9 cellular contexts compared by ENCODE assay signal in the genomic region with DNA sequence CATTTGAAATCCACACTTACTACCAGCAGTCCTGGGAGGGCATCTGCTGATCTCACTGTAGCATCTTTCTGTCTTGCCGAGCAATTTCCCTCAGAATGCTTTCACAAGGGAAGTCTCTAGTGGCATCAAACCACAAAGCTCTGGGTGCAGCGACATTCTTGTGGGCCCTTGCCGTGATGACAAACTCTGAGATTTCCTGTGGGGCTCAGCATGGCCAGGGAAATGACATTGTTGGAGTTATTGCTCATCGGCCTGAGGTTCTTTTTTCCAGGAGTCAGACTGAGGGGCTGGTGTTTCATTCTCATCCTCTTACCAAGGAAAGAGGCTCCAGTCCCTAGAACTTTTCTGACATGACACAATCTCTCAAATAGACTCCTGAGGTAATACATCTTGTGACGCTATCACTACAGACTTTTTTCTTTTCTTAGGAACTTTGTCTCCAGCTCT. TPM values are rescaled to one million over a fixed set of nuclear protein-coding genes. Genes with fewer than 3 reads are reported as not detected.
DNase-seq lines count a peak whose midpoint lies in the region; ATAC-seq and TF ChIP-seq lines count a peak whose summit lies in the region.
"Had no signal": no experiment of that assay in that cellular context is flagged by ENCODE, and none has a peak within 500 bp of the region (broad histone marks: within the 10 kb centered on the region; RNA-seq: fewer than 3 reads in every experiment).

No MANE protein-coding gene starts in this region.

- ATAC-seq in GM18502 (IDR thresholded peaks at IDR 0.05; ENCODE audit: poor library complexity, unreplicated experiment), result peak; percentile 94
- peak; percentile 75 for ATAC-seq in HG03097 (IDR thresholded peaks at IDR 0.05; ENCODE audit: low FRiP score, unreplicated experiment)

- H3K27me3 ChIP-seq in neutrophil (no peaks in the 10 kb centered on the region), WERI-Rb-1 (ENCODE audit: insufficient read depth, low read depth, severe bottlenecking) (no peaks in the 10 kb centered on the region)

- H3K9me3 ChIP-seq in neutrophil, result no peaks in the 10 kb centered on the region
- no peaks in the 10 kb centered on the region for H3K9me3 ChIP-seq in WERI-Rb-1 (ENCODE audit: severe bottlenecking)

- H3K4me3 ChIP-seq in astrocyte of the cerebellum (ENCODE audit: low read depth, low read length) (no peak overlapping the region), neutrophil (ENCODE audit: low read depth in 1 of 2, low read length in 1 of 2) (no peak overlapping the region), WERI-Rb-1 (ENCODE audit: low read depth, low read length) (no peak overlapping the region)

- peak; percentile 96 to 99 for DNase-seq in SW 1271 (lab: John Stamatoyannopoulos, UW)
- peak; percentile 46 for DNase-seq in astrocyte of the cerebellum (ENCODE audit: low read depth)
- DNase-seq in SK-N-DZ (ENCODE audit: low spot score), result no peak
- DNase-seq in NCI-H1048 (lab: John Stamatoyannopoulos, UW), result no peak
- DNase-seq in WERI-Rb-1, result no peak

- in situ Hi-C loops in astrocyte of the cerebellum (cut with HindIII; ENCODE audit: low sequenced_read_pairs), result no loop called here

- H3K36me3 ChIP-seq in neutrophil (peaks cover 70% of the 10 kb centered on the region), WERI-Rb-1 (peaks cover 10% of the 10 kb centered on the region)

- peaks cover 23 to 26% of the 10 kb centered on the region in 2 experiments for H3K4me1 ChIP-seq in neutrophil (ENCODE audit: control insufficient read depth in 1 of 2, insufficient read depth in 1 of 2, low read depth in 1 of 2, low read length in 1 of 2)

- H3K27ac ChIP-seq in neutrophil, result peak overlapping the region; percentile 67
- no peak overlapping the region for H3K27ac ChIP-seq in WERI-Rb-1
- H3K27ac ChIP-seq: VCaP had no signal

- TF ChIP-seq CTCF in astrocyte of the cerebellum (IDR thresholded peaks at IDR 0.05; ENCODE audit: low read depth, low read length, missing control alignments) (no peak), neutrophil (IDR thresholded peaks at IDR 0.05) (no peak), WERI-Rb-1 (IDR thresholded peaks at IDR 0.05; ENCODE audit: low read depth, low read length) (no peak)

RNA-seq across cellular contexts. Expression of gene PFDN1, which starts 51.4 kb away (rescaled TPM):
- 95.2 and 109 TPM in 2 replicates for polyA plus RNA-seq in SK-N-DZ (2014; cell fraction: cytosol; rRNA removed)
- polyA plus RNA-seq in SK-N-DZ (2014; cell fraction: nucleus; rRNA removed), result 47.4 and 63.7 TPM in 2 replicates

Comparison
In these comparisons a context has a peak if more than half of its experiments do, and no peak if none do; other contexts are left out.
1. DNase-seq: peak in SW 1271 (2 of 2) and astrocyte of the cerebellum (single experiment); none in SK-N-DZ (single experiment), NCI-H1048 (single experiment) and WERI-Rb-1 (single experiment).